ENCODE assay signal across 9 cellular contexts in the genomic region with DNA sequence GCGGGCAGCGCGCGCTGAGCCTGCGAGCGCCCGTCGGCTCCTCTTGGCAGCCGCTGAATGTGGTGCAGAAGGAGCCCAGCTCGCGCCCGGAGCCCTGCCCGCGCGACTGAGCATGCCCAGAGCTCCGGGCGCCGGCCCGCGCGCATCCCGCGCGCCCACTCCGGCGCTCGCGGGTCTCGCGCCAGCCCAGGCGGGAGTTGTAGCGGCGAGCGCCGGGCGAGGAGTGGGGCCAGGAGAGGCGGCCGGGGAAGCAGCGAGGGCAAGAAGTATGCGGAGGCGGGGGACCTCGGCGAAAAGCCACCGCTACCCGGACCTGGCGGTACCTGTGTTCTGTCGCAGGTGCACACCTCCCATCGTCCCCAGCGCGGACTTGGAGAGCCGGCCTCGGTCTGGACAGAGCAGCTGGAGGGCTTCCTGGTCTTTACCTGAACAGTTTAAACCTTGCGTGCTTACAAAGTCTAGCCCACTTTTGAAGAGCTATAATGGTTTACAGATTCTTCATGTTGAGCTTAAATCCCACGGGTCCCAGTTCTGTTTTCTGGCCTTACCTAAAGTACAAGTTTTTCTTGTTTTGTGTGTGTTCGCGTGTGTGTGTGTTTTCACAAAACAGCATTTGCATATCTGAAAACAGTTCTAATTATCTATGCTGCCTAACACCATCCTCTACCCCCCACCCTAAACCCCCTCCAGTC. TPM values are rescaled to one million over a fixed set of nuclear protein-coding genes. Genes with fewer than 3 reads are reported as not detected.
DNase-seq lines count a peak whose midpoint lies in the region; ATAC-seq and TF ChIP-seq lines count a peak whose summit lies in the region.
"Had no signal": no experiment of that assay in that cellular context is flagged by ENCODE, and none has a peak within 500 bp of the region (broad histone marks: within the 10 kb centered on the region; RNA-seq: fewer than 3 reads in every experiment).

A gene (minus strand): TSS at position 61 of the 692 bp plus-strand sequence. CDS start 114 bp downstream, outside the sequence.

- no peak within 1 kb of the TSS for H4K8ac ChIP-seq in H9 (replicated peaks; ENCODE audit: insufficient read length, low read depth, low read length)

- CTCF ChIA-PET in activated CD8-positive, alpha-beta T cell treated with anti-CD3 and anti-CD28 coated beads, Interleukin-2, amount 10 ng/mL, durations not matched to agents 7 days and 5 days (lab: Charles Lee) = no interaction called here

- H3K27ac ChIP-seq in H9 (ENCODE audit: insufficient read length, low read depth, low read length) = no peak within 1 kb of the TSS

- H3K14ac ChIP-seq in H9 (ENCODE audit: insufficient read depth, low read length) = peak within 1 kb of the TSS; percentile 86

- peak within 1 kb of the TSS; percentile 64 for H3K9ac ChIP-seq in H9 (ENCODE audit: extremely low read depth, insufficient read length, low read length)

- POLR2A ChIA-PET in activated CD8-positive, alpha-beta T cell treated with anti-CD3 and anti-CD28 coated beads, Interleukin-2, amount 10 ng/mL, durations not matched to agents 7 days and 5 days (lab: Charles Lee) = no interaction called here

- H3K4me1 ChIP-seq in H9 (ENCODE audit: insufficient read depth, low read length) = no peaks in the 10 kb centered on the region; the same call in 1 of the 2 replicates

- H4K20me1 ChIP-seq in H9 (ENCODE audit: control insufficient read depth, insufficient read depth, insufficient read length) = no peaks in the 10 kb centered on the region

- no peak within 1 kb of the TSS for H2AFZ ChIP-seq in H9 (ENCODE audit: low read length)

- H4K91ac ChIP-seq in H9 (ENCODE audit: insufficient read length, low read depth, low read length) = no peak within 1 kb of the TSS

- no peak within 1 kb of the TSS for H2BK20ac ChIP-seq in H9 (ENCODE audit: low read depth, low read length, poor library complexity, severe bottlenecking)

- no peak within 1 kb of the TSS for H2BK5ac ChIP-seq in H9 (ENCODE audit: insufficient read length, low read length)

- H2BK120ac ChIP-seq in H9 (ENCODE audit: low read depth, low read length, poor library complexity, severe bottlenecking) = no peak within 1 kb of the TSS

- no peak within 1 kb of the TSS for H4K5ac ChIP-seq in H9 (ENCODE audit: insufficient read length, low read depth, low read length)

- peaks cover 33 to 34% of the 10 kb centered on the region in 2 experiments for H3K4me1 Mint-ChIP-seq in H9
- peaks cover 4% of the 10 kb centered on the region for H3K4me1 Mint-ChIP-seq in activated CD8-positive, alpha-beta T cell treated with anti-CD3 and anti-CD28 coated beads, Interleukin-2, amount 10 ng/mL, durations not matched to agents 7 days and 5 days (ENCODE audit: low read depth)

- H3K4me2 ChIP-seq in H9 (ENCODE audit: insufficient read depth, insufficient read length, low read length) = peak within 1 kb of the TSS; percentile 70

- H3K56ac ChIP-seq in H9 (ENCODE audit: insufficient read length, low read depth, low read length) = no peak within 1 kb of the TSS

- H3K23me2 ChIP-seq in H9 (ENCODE audit: insufficient read length, low read depth, low read length, poor library complexity, severe bottlenecking) = peaks cover 5% of the 10 kb centered on the region

- H3K79me2 ChIP-seq in H9 (ENCODE audit: insufficient read depth, low read length) = peaks cover 2% of the 10 kb centered on the region; the same call in 1 of the 2 replicates

- DNase-seq in NCI-H524 (lab: John Stamatoyannopoulos, UW) (peak; percentile 36 to 71), NCI-H524 treated with DMSO at 0.1 percent for 48 hours (lab: John Stamatoyannopoulos, UW) (no peak), H9 (peak; percentile 74), NCI-H128 (lab: John Stamatoyannopoulos, UW; ENCODE audit: unreplicated experiment) (peak; percentile 67), fibroblast of the conjunctiva (ENCODE audit: low read depth) (peak; percentile 36), myocyte (ENCODE audit: low read depth) (peak; percentile 63), ureter (ENCODE audit: low spot score) (peak; percentile 51)
- DNase-seq in activated CD8-positive, alpha-beta T cell treated with anti-CD3 and anti-CD28 coated beads, Interleukin-2, amount 10 ng/mL, durations not matched to agents 7 days and 5 days = no peak
- DNase-seq: DND-41 had no signal

- no peaks in the 10 kb centered on the region for H3K9me3 Mint-ChIP-seq in H9
- no peaks in the 10 kb centered on the region for H3K9me3 Mint-ChIP-seq in activated CD8-positive, alpha-beta T cell treated with anti-CD3 and anti-CD28 coated beads, Interleukin-2, amount 10 ng/mL, durations not matched to agents 7 days and 5 days (ENCODE audit: insufficient read depth)

- no peak within 1 kb of the TSS for H3K4ac ChIP-seq in H9 (ENCODE audit: low read depth, low read length)

- peak within 1 kb of the TSS; percentile 73 for H3K18ac ChIP-seq in H9 (ENCODE audit: insufficient read length, low read depth, low read length)

- H3K79me1 ChIP-seq in H9 (ENCODE audit: insufficient read depth, low read depth, low read length, poor library complexity, severe bottlenecking) = no peaks in the 10 kb centered on the region

- no CpG with 5 or more reads among the region's 56 CpGs for WGBS in H9 (ENCODE audit: extremely low coverage, insufficient read length, low lambda C conversion rate)

- H3K23ac ChIP-seq in H9 (ENCODE audit: insufficient read length, low read depth, low read length) = no peak within 1 kb of the TSS

- H3T11ph ChIP-seq in H9 (ENCODE audit: low read length) = no peak within 1 kb of the TSS

- peak within 1 kb of the TSS; percentile 61 to 79 for H3K4me3 Mint-ChIP-seq in H9
- peak within 1 kb of the TSS; percentile 37 for H3K4me3 Mint-ChIP-seq in activated CD8-positive, alpha-beta T cell treated with anti-CD3 and anti-CD28 coated beads, Interleukin-2, amount 10 ng/mL, durations not matched to agents 7 days and 5 days

- no peaks in the 10 kb centered on the region for H3K36me3 Mint-ChIP-seq in H9 (ENCODE audit: insufficient read depth in 1 of 3, low read depth in 3 of 3)
- H3K36me3 Mint-ChIP-seq in activated CD8-positive, alpha-beta T cell treated with anti-CD3 and anti-CD28 coated beads, Interleukin-2, amount 10 ng/mL, durations not matched to agents 7 days and 5 days (ENCODE audit: low read depth) = no peaks in the 10 kb centered on the region

- H3K27ac Mint-ChIP-seq in H9 = no peak within 1 kb of the TSS
- no peak within 1 kb of the TSS for H3K27ac Mint-ChIP-seq in activated CD8-positive, alpha-beta T cell treated with anti-CD3 and anti-CD28 coated beads, Interleukin-2, amount 10 ng/mL, durations not matched to agents 7 days and 5 days

- no peak within 1 kb of the TSS for H2AK5ac ChIP-seq in H9 (ENCODE audit: insufficient read length, low read length)

- TF ChIP-seq CTCF in H9 (conservative IDR thresholded peaks at IDR 0.05) = no peak

- ATAC-seq in activated CD8-positive, alpha-beta T cell treated with anti-CD3 and anti-CD28 coated beads, Interleukin-2, amount 10 ng/mL, durations not matched to agents 7 days and 5 days = peak; percentile 56

- H2BK15ac ChIP-seq in H9 (ENCODE audit: low read depth, low read length) = no peak within 1 kb of the TSS

- H2BK12ac ChIP-seq in H9 (ENCODE audit: insufficient read length, low read depth, low read length) = no peak within 1 kb of the TSS

- peaks cover 7% of the 10 kb centered on the region; the same call in 1 of the 2 replicates for H3K27me3 ChIP-seq in H9 (ENCODE audit: insufficient read depth, low read length)

- peaks cover 33% of the 10 kb centered on the region for H3K27me3 Mint-ChIP-seq in H9 (ENCODE audit: low read depth)
- peaks cover 59% of the 10 kb centered on the region for H3K27me3 Mint-ChIP-seq in activated CD8-positive, alpha-beta T cell treated with anti-CD3 and anti-CD28 coated beads, Interleukin-2, amount 10 ng/mL, durations not matched to agents 7 days and 5 days (ENCODE audit: low read depth)

- no peaks in the 10 kb centered on the region for H3K9me3 ChIP-seq in H9 (ENCODE audit: control insufficient read depth, low read depth, low read length)

RNA-seq across cellular contexts. Expression of the gene that starts here (rescaled TPM):
- total RNA-seq in H9 (2021) (36.0 and 36.3 TPM in 2 replicates), myocyte (16.3 and 18.1 TPM in 2 replicates), ureter (51.2 TPM)
- total RNA-seq in activated CD8-positive, alpha-beta T cell treated with anti-CD3 and anti-CD28 coated beads, Interleukin-2, amount 10 ng/mL, durations not matched to agents 7 days and 5 days = under 1 TPM; 0.13 to 0.26 TPM
- polyA plus RNA-seq in myocyte (2012) = 37.5 TPM

Comparison
In these comparisons a context has a peak if more than half of its experiments do, and no peak if none do; other contexts are left out.
1. RNA of the gene that starts here (total RNA-seq): 51.2 TPM in ureter (single experiment), 36.0 to 36.3 TPM in H9 and 16.3 to 18.1 TPM in myocyte; 0.13 to 0.26 TPM in activated CD8-positive, alpha-beta T cell treated with anti-CD3 and anti-CD28 coated beads, Interleukin-2, amount 10 ng/mL, durations not matched to agents 7 days and 5 days; every median in the first group is over 10 times any median in the second.
2. DNase-seq: peak in NCI-H524 (2 of 2), H9 (single experiment), NCI-H128 (single experiment), fibroblast of the conjunctiva (single experiment), myocyte (single experiment) and ureter (single experiment); none in NCI-H524 treated with DMSO at 0.1 percent for 48 hours (single experiment) and activated CD8-positive, alpha-beta T cell treated with anti-CD3 and anti-CD28 coated beads, Interleukin-2, amount 10 ng/mL, durations not matched to agents 7 days and 5 days (single experiment).
3. Peak in ATAC-seq in activated CD8-positive, alpha-beta T cell treated with anti-CD3 and anti-CD28 coated beads, Interleukin-2, amount 10 ng/mL, durations not matched to agents 7 days and 5 days; RNA of the gene not detected or under 1 TPM.